In the genomic region with DNA sequence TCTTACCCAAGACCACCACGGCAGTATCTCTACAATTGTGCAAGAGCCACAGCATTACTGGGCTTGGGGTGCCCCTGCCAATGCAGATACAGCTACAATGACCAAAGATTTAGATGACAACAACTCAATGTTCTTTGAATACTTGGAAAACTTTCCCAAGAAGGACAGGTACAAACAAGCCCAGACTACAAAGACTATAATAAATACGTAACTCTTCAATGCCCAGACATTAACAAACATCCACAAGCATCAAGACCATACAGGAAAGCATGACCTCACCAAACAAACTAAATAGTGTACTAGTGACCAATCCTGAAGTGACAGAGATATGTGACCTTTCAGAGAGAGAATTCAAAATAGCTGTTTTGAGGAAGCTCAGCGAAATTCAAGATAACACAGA, we compare ENCODE assay signal across 25 cellular contexts.
A peak's percentile ranks its signal among the peaks of the same experiment; 100 is the strongest.
DNase-seq lines count a peak whose midpoint lies in the region; ATAC-seq and TF ChIP-seq lines count a peak whose summit lies in the region.
"Had no signal": no experiment of that assay in that cellular context is flagged by ENCODE, and none has a peak within 500 bp of the region (broad histone marks: within the 10 kb centered on the region; RNA-seq: fewer than 3 reads in every experiment).

No MANE protein-coding gene starts in this region.

- DNase-seq in activated CD4-positive, alpha-beta T cell treated with anti-CD3 and anti-CD28 coated beads, Interleukin-2, amount 10 ng/mL, durations not matched to agents 24 days and 14 days = peak; percentile 18
- no peak for DNase-seq in activated CD4-positive, alpha-beta T cell treated with anti-CD3 and anti-CD28 coated beads for 36 hours
- no peak for DNase-seq in RWPE1 (ENCODE audit: low spot score)
- peak; percentile 94 for DNase-seq in epithelial cell of esophagus (ENCODE audit: low read depth)
- DNase-seq in progenitor cell of endocrine pancreas (ENCODE audit: low spot score, unreplicated experiment) = no peak
- no peak for DNase-seq in pons (ENCODE audit: low spot score)
- DNase-seq: CD4-positive, CD25-positive, alpha-beta regulatory T cell; DMS153; DND-41; KBM-7; MG63; NCI-H1105 treated with DMSO at 0.1 percent for 48 hours; NCI-H146; NCI-H1930; NCI-H2107; NCI-H446 treated with DMSO at 0.1 percent for 48 hours; NCI-H526; NCI-H82; NK-92 treated with Interleukin-12 subunit alpha and Interleukin-12 subunit beta, amount 100 ng/mL, for 24 hours; PC-3; Right ventricle myocardium superior had no signal

- peaks cover 18% of the 10 kb centered on the region for H3K36me3 Mint-ChIP-seq in activated CD4-positive, alpha-beta T cell treated with anti-CD3 and anti-CD28 coated beads, Interleukin-2, amount 10 ng/mL, durations not matched to agents 24 days and 14 days (ENCODE audit: low read depth)
- H3K36me3 Mint-ChIP-seq in activated CD4-positive, alpha-beta T cell treated with anti-CD3 and anti-CD28 coated beads for 36 hours (ENCODE audit: low read depth) = peaks cover 30% of the 10 kb centered on the region
- peaks cover 32% of the 10 kb centered on the region for H3K36me3 Mint-ChIP-seq in progenitor cell of endocrine pancreas (ENCODE audit: insufficient read depth)

- H3K9me3 Mint-ChIP-seq in activated CD4-positive, alpha-beta T cell treated with anti-CD3 and anti-CD28 coated beads, Interleukin-2, amount 10 ng/mL, durations not matched to agents 24 days and 14 days = no peaks in the 10 kb centered on the region
- H3K9me3 Mint-ChIP-seq in activated CD4-positive, alpha-beta T cell treated with anti-CD3 and anti-CD28 coated beads for 36 hours (ENCODE audit: low read depth) = peaks cover 9% of the 10 kb centered on the region
- H3K9me3 Mint-ChIP-seq in progenitor cell of endocrine pancreas (ENCODE audit: low read depth) = peaks cover 6% of the 10 kb centered on the region

- H3K4me3 Mint-ChIP-seq in activated CD4-positive, alpha-beta T cell treated with anti-CD3 and anti-CD28 coated beads, Interleukin-2, amount 10 ng/mL, durations not matched to agents 24 days and 14 days = no peak overlapping the region
- H3K4me3 Mint-ChIP-seq in activated CD4-positive, alpha-beta T cell treated with anti-CD3 and anti-CD28 coated beads for 36 hours = no peak overlapping the region
- no peak overlapping the region for H3K4me3 Mint-ChIP-seq in progenitor cell of endocrine pancreas (ENCODE audit: low read depth)
- H3K4me3 Mint-ChIP-seq: CD4-positive, CD25-positive, alpha-beta regulatory T cell had no signal

- H3K4me1 Mint-ChIP-seq in activated CD4-positive, alpha-beta T cell treated with anti-CD3 and anti-CD28 coated beads, Interleukin-2, amount 10 ng/mL, durations not matched to agents 24 days and 14 days = no peaks in the 10 kb centered on the region
- H3K4me1 Mint-ChIP-seq in activated CD4-positive, alpha-beta T cell treated with anti-CD3 and anti-CD28 coated beads for 36 hours = no peaks in the 10 kb centered on the region
- peaks cover 5% of the 10 kb centered on the region for H3K4me1 Mint-ChIP-seq in progenitor cell of endocrine pancreas (ENCODE audit: low read depth)
- H3K4me1 Mint-ChIP-seq: CD4-positive, CD25-positive, alpha-beta regulatory T cell had no signal

- intact Hi-C loops in activated CD4-positive, alpha-beta T cell treated with anti-CD3 and anti-CD28 coated beads, Interleukin-2, amount 10 ng/mL, durations not matched to agents 24 days and 14 days (cut with micrococcal nuclease) = no loop called here
- intact Hi-C loops in activated CD4-positive, alpha-beta T cell treated with anti-CD3 and anti-CD28 coated beads for 36 hours (cut with DNase I, micrococcal nuclease) = no loop called here

- H3K4me3 ChIP-seq in epithelial cell of esophagus (ENCODE audit: low read length) = no peak overlapping the region
- H3K4me3 ChIP-seq: BLaER1, MG63, SJSA1 had no signal

- H3K27me3 Mint-ChIP-seq in activated CD4-positive, alpha-beta T cell treated with anti-CD3 and anti-CD28 coated beads, Interleukin-2, amount 10 ng/mL, durations not matched to agents 24 days and 14 days = no peaks in the 10 kb centered on the region
- no peaks in the 10 kb centered on the region for H3K27me3 Mint-ChIP-seq in activated CD4-positive, alpha-beta T cell treated with anti-CD3 and anti-CD28 coated beads for 36 hours
- no peaks in the 10 kb centered on the region for H3K27me3 Mint-ChIP-seq in progenitor cell of endocrine pancreas
- H3K27me3 Mint-ChIP-seq: CD4-positive, CD25-positive, alpha-beta regulatory T cell had no signal

- ATAC-seq in activated CD4-positive, alpha-beta T cell treated with anti-CD3 and anti-CD28 coated beads for 36 hours = no peak
- ATAC-seq in GM21619 (IDR thresholded peaks at IDR 0.05; ENCODE audit: unreplicated experiment) = no peak
- ATAC-seq: PC-3 had no signal

- H3K27ac Mint-ChIP-seq in activated CD4-positive, alpha-beta T cell treated with anti-CD3 and anti-CD28 coated beads, Interleukin-2, amount 10 ng/mL, durations not matched to agents 24 days and 14 days = no peak overlapping the region
- H3K27ac Mint-ChIP-seq in activated CD4-positive, alpha-beta T cell treated with anti-CD3 and anti-CD28 coated beads for 36 hours = no peak overlapping the region
- H3K27ac Mint-ChIP-seq in progenitor cell of endocrine pancreas = peak overlapping the region; percentile 59
- H3K27ac Mint-ChIP-seq: CD4-positive, CD25-positive, alpha-beta regulatory T cell had no signal

- POLR2A ChIA-PET in activated CD4-positive, alpha-beta T cell treated with anti-CD3 and anti-CD28 coated beads for 36 hours (lab: Charles Lee) = no interaction called here
- POLR2A ChIA-PET in RWPE1 (lab: Yijun Ruan, JAX; ENCODE audit: low non-redundant PET) = no interaction called here

- CTCF ChIA-PET in activated CD4-positive, alpha-beta T cell treated with anti-CD3 and anti-CD28 coated beads for 36 hours (lab: Charles Lee) = no interaction called here
- CTCF ChIA-PET in RWPE1 (lab: Yijun Ruan, JAX) = interaction anchor here (0.7 kb wide), 1 partner anchor 76 kb away, joined by 3 read pairs; no protein-coding TSS in a partner anchor

- TF ChIP-seq CTCF in RWPE1 (conservative IDR thresholded peaks at IDR 0.05; ENCODE audit: low read depth) (no peak), epithelial cell of esophagus (IDR thresholded peaks at IDR 0.05; ENCODE audit: insufficient read depth, low read depth, low read length, missing control alignments) (no peak), progenitor cell of endocrine pancreas (IDR thresholded peaks at IDR 0.05; ENCODE audit: unreplicated experiment) (no peak)

- H3K27ac ChIP-seq in RWPE1 = peak overlapping the region; percentile 81
- H3K27ac ChIP-seq: 22Rv1, BLaER1, SJSA1 had no signal

Comparison
In these comparisons a context has a peak if more than half of its experiments do, and no peak if none do; other contexts are left out.
1. DNase-seq: peak in activated CD4-positive, alpha-beta T cell treated with anti-CD3 and anti-CD28 coated beads, Interleukin-2, amount 10 ng/mL, durations not matched to agents 24 days and 14 days (single experiment) and epithelial cell of esophagus (single experiment); none in activated CD4-positive, alpha-beta T cell treated with anti-CD3 and anti-CD28 coated beads for 36 hours (single experiment), RWPE1 (single experiment), progenitor cell of endocrine pancreas (single experiment) and pons (single experiment).